In the genomic region with DNA sequence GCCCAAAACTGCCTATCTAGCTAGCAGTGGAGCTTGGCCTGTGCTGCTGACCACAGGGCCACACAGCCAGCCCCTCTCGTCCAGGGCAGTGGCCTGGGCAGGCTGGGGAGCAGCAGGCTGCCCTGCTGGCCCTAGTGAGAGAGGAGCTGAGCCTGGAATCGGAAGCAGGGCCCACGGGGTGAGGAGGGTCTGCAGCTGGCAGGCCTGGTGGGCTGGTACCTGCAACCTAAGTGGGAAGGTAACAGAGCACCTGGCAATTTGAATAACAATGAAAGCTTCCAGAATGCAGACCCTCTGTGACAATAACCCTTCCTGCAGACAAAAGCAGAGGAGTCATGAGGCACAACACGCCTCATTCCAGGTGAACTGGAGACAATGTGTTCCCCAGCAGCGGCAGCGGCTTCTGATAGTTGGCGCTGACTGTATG, we compare ENCODE assay signal across 18 cellular contexts. TPM values are rescaled to one million over a fixed set of nuclear protein-coding genes. Genes with fewer than 3 reads are reported as not detected.
"Had no signal": no experiment of that assay in that cellular context is flagged by ENCODE, and none has a peak within 500 bp of the region (broad histone marks: within the 10 kb centered on the region; RNA-seq: fewer than 3 reads in every experiment).

No MANE protein-coding gene starts in this region.

- H3K4me3 ChIP-seq: mucosa of descending colon, right atrium auricular region, smooth muscle cell, transverse colon had no signal

- DNase-seq: activated CD4-positive, alpha-beta memory T cell treated with anti-CD3 and anti-CD28 coated beads for 36 hours; activated CD4-positive, CD25-positive, alpha-beta regulatory T cell treated with anti-CD3 and anti-CD28 coated beads, Interleukin-2, amount 50 U/mL, for 72 hours; activated CD8-positive, alpha-beta memory T cell treated with anti-CD3 and anti-CD28 coated beads, Interleukin-2, amount 50 U/mL, for 4 hours; activated naive CD8-positive, alpha-beta T cell treated with anti-CD3 and anti-CD28 coated beads, Interleukin-2, amount 10 ng/mL, durations not matched to agents 7 days and 5 days; anterior cingulate cortex; cerebellar nuclear complex; hippocampal formation; mammary epithelial cell; mucosa of descending colon; transverse colon had no signal

- H3K36me3 ChIP-seq: right atrium auricular region, transverse colon had no signal

- H3K4me1 ChIP-seq: right atrium auricular region, transverse colon had no signal

- H3K4me2 ChIP-seq: smooth muscle cell had no signal

- H3K27me3 Mint-ChIP-seq: activated naive CD8-positive, alpha-beta T cell treated with anti-CD3 and anti-CD28 coated beads, Interleukin-2, amount 10 ng/mL, durations not matched to agents 7 days and 5 days had no signal

- ATAC-seq: mucosa of descending colon; naive thymus-derived CD8-positive, alpha-beta T cell; stimulated activated memory B cell treated with anti-CD40 and anti-IgM and Interleukin-4, amounts not matched to agents 10 μg/mL and 1 μg/mL and 100 μg/mL, for 72 hours had no signal

- H3K27ac ChIP-seq: right atrium auricular region, transverse colon had no signal

- H3K9me3 ChIP-seq: mucosa of descending colon, right atrium auricular region, transverse colon had no signal

- H3K9me3 Mint-ChIP-seq: activated CD4-positive, alpha-beta memory T cell treated with anti-CD3 and anti-CD28 coated beads for 36 hours; activated naive CD8-positive, alpha-beta T cell treated with anti-CD3 and anti-CD28 coated beads, Interleukin-2, amount 10 ng/mL, durations not matched to agents 7 days and 5 days; naive thymus-derived CD8-positive, alpha-beta T cell had no signal

- H3K36me3 Mint-ChIP-seq: activated CD4-positive, alpha-beta memory T cell treated with anti-CD3 and anti-CD28 coated beads for 36 hours; activated naive CD8-positive, alpha-beta T cell treated with anti-CD3 and anti-CD28 coated beads, Interleukin-2, amount 10 ng/mL, durations not matched to agents 7 days and 5 days; naive thymus-derived CD8-positive, alpha-beta T cell; stimulated activated memory B cell treated with anti-CD40 and anti-IgM and Interleukin-4, amounts not matched to agents 10 μg/mL and 1 μg/mL and 100 μg/mL, for 72 hours had no signal

- H3K27ac Mint-ChIP-seq: activated CD4-positive, alpha-beta memory T cell treated with anti-CD3 and anti-CD28 coated beads for 36 hours; activated naive CD8-positive, alpha-beta T cell treated with anti-CD3 and anti-CD28 coated beads, Interleukin-2, amount 10 ng/mL, durations not matched to agents 7 days and 5 days; naive thymus-derived CD8-positive, alpha-beta T cell; stimulated activated memory B cell treated with anti-CD40 and anti-IgM and Interleukin-4, amounts not matched to agents 10 μg/mL and 1 μg/mL and 100 μg/mL, for 72 hours had no signal

- H3K4me3 Mint-ChIP-seq: activated CD4-positive, alpha-beta memory T cell treated with anti-CD3 and anti-CD28 coated beads for 36 hours; activated naive CD8-positive, alpha-beta T cell treated with anti-CD3 and anti-CD28 coated beads, Interleukin-2, amount 10 ng/mL, durations not matched to agents 7 days and 5 days; naive thymus-derived CD8-positive, alpha-beta T cell; stimulated activated memory B cell treated with anti-CD40 and anti-IgM and Interleukin-4, amounts not matched to agents 10 μg/mL and 1 μg/mL and 100 μg/mL, for 72 hours had no signal

- H3K4me1 Mint-ChIP-seq: activated naive CD8-positive, alpha-beta T cell treated with anti-CD3 and anti-CD28 coated beads, Interleukin-2, amount 10 ng/mL, durations not matched to agents 7 days and 5 days; naive thymus-derived CD8-positive, alpha-beta T cell; stimulated activated memory B cell treated with anti-CD40 and anti-IgM and Interleukin-4, amounts not matched to agents 10 μg/mL and 1 μg/mL and 100 μg/mL, for 72 hours had no signal

- H3K27me3 ChIP-seq: right atrium auricular region, transverse colon had no signal

RNA-seq across cellular contexts. Expression of gene RFPL3, which starts 31.8 kb away (rescaled TPM):
- total RNA-seq: activated CD4-positive, alpha-beta memory T cell treated with anti-CD3 and anti-CD28 coated beads for 36 hours; activated naive CD8-positive, alpha-beta T cell treated with anti-CD3 and anti-CD28 coated beads, Interleukin-2, amount 10 ng/mL, durations not matched to agents 7 days and 5 days; dermis blood vessel endothelial cell; glomerular endothelial cell; left lobe of liver; mammary epithelial cell; mucosa of descending colon; naive thymus-derived CD8-positive, alpha-beta T cell; posterior vena cava; right atrium auricular region; smooth muscle cell; transverse colon had no signal
